ENCODE assay signal across 8 cellular contexts in the genomic region with DNA sequence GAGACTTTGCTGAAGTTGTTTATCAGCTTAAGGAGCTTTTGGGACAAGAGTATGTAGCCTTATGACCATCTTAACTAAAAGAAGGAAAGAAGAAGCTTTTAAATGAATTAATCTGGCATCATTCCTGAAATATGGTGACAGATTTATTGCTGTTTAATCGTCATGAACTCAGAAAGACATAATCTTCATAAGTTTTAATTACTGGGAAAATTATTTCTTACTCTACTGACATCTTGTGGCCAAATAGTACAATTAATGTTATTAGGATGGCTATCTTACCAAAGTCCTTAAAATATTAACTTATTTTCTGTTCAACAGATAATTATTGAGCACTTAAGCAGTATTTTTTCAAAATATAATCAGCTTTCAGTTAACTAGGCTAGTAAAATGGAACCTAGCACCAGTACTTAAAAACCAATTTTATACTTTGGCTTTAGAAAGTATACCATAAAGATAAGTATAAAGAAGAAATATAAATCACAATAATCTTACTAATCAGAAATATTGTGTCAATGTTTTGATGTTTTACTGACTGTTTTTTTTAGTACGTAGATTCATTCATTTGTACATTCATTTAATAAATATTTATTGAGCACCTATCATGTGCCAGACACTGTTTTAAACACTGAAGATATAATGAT. TPM values are rescaled to one million over a fixed set of nuclear protein-coding genes. Genes with fewer than 3 reads are reported as not detected.
A peak's percentile ranks its signal among the peaks of the same experiment; 100 is the strongest.
DNase-seq lines count a peak whose midpoint lies in the region; ATAC-seq and TF ChIP-seq lines count a peak whose summit lies in the region.

No MANE protein-coding gene starts in this region.

- no peaks in the 10 kb centered on the region for H3K36me3 Mint-ChIP-seq in activated CD4-positive, alpha-beta memory T cell treated with anti-CD3 and anti-CD28 coated beads, Interleukin-2, amount 10 ng/mL, durations not matched to agents 7 days and 5 days (ENCODE audit: low read depth)

- CTCF ChIA-PET in activated CD4-positive, alpha-beta memory T cell treated with anti-CD3 and anti-CD28 coated beads, Interleukin-2, amount 10 ng/mL, durations not matched to agents 7 days and 5 days (lab: Charles Lee) = interaction anchor here (0.9 to 1.3 kb wide), 2 partner anchors 14 to 217 kb away, joined by 4 read pairs; no protein-coding TSS in a partner anchor

- H3K79me2 ChIP-seq in hepatocyte = peaks cover 10% of the 10 kb centered on the region

- TF ChIP-seq CTCF in GM13976 (IDR thresholded peaks at IDR 0.05; ENCODE audit: borderline replicate concordance, control extremely low read depth, extremely low read depth, insufficient read depth, missing control alignments) (peak; percentile 5), hepatocyte (IDR thresholded peaks at IDR 0.05; ENCODE audit: poor library complexity) (peak; percentile 50)

- H3K9me3 Mint-ChIP-seq in activated CD4-positive, alpha-beta memory T cell treated with anti-CD3 and anti-CD28 coated beads, Interleukin-2, amount 10 ng/mL, durations not matched to agents 7 days and 5 days = no peaks in the 10 kb centered on the region

- no peaks in the 10 kb centered on the region for H3K4me1 Mint-ChIP-seq in activated CD4-positive, alpha-beta memory T cell treated with anti-CD3 and anti-CD28 coated beads, Interleukin-2, amount 10 ng/mL, durations not matched to agents 7 days and 5 days

- H3K4me3 ChIP-seq in hepatocyte = no peak overlapping the region
- no peak overlapping the region for H3K4me3 ChIP-seq in MG63

- H3K4me2 ChIP-seq in hepatocyte = no peak overlapping the region

- H3K27ac ChIP-seq in hepatocyte = no peak overlapping the region

- no peaks in the 10 kb centered on the region for H3K4me1 ChIP-seq in hepatocyte (ENCODE audit: insufficient read depth)

- no peak for ATAC-seq in GM21717 (IDR thresholded peaks at IDR 0.05; ENCODE audit: unreplicated experiment)
- no peak for ATAC-seq in GM18520 (IDR thresholded peaks at IDR 0.05; ENCODE audit: unreplicated experiment)

- H3K27me3 ChIP-seq in hepatocyte (no peaks in the 10 kb centered on the region), MG63 (no peaks in the 10 kb centered on the region)

- no peak overlapping the region for H2AFZ ChIP-seq in hepatocyte

- POLR2A ChIA-PET in activated CD4-positive, alpha-beta memory T cell treated with anti-CD3 and anti-CD28 coated beads, Interleukin-2, amount 10 ng/mL, durations not matched to agents 7 days and 5 days (lab: Charles Lee) = no interaction called here

- H3K27ac Mint-ChIP-seq in activated CD4-positive, alpha-beta memory T cell treated with anti-CD3 and anti-CD28 coated beads, Interleukin-2, amount 10 ng/mL, durations not matched to agents 7 days and 5 days = no peak overlapping the region

- peaks cover 7% of the 10 kb centered on the region for H3K27me3 Mint-ChIP-seq in activated CD4-positive, alpha-beta memory T cell treated with anti-CD3 and anti-CD28 coated beads, Interleukin-2, amount 10 ng/mL, durations not matched to agents 7 days and 5 days

- in situ Hi-C loops in ACHN (cut with HindIII; ENCODE audit: low pct_ligation_motif_present, low pct_unique_long_range_greater_than_20kb, low sequenced_read_pairs) (no loop called here), GM13976 (cut with MboI; ENCODE audit: low sequenced_read_pairs, unreplicated experiment) (no loop called here)

- H3K9me2 ChIP-seq in hepatocyte (replicated peaks; ENCODE audit: insufficient read depth) = no peaks in the 10 kb centered on the region

- H3K9me3 ChIP-seq in hepatocyte (ENCODE audit: low read depth) (no peaks in the 10 kb centered on the region), MG63 (peaks cover 7% of the 10 kb centered on the region; the same call in 1 of the 2 replicates)

- H4K20me1 ChIP-seq in hepatocyte (ENCODE audit: insufficient read depth, poor library complexity, severe bottlenecking) = no peaks in the 10 kb centered on the region

- WGBS in hepatocyte (ENCODE audit: low lambda C conversion rate, missing lambda C conversion rate) = 72% methylated on average over 2 of the region's 2 CpGs

- no peak overlapping the region for H3K4me3 Mint-ChIP-seq in activated CD4-positive, alpha-beta memory T cell treated with anti-CD3 and anti-CD28 coated beads, Interleukin-2, amount 10 ng/mL, durations not matched to agents 7 days and 5 days

- H3K36me3 ChIP-seq in hepatocyte (replicated peaks; ENCODE audit: insufficient read depth, low read depth) = no peaks in the 10 kb centered on the region
- peaks cover 31% of the 10 kb centered on the region for H3K36me3 ChIP-seq in MG63

- DNase-seq in ACHN (peak; percentile 34), GM13976 (ENCODE audit: low spot score) (peak; percentile 15), SKM-1 (lab: John Stamatoyannopoulos, UW; ENCODE audit: unreplicated experiment) (peak; percentile 29), hepatocyte (ENCODE audit: low spot score) (no peak), MG63 (no peak)
- no peak for DNase-seq in activated CD4-positive, alpha-beta memory T cell treated with anti-CD3 and anti-CD28 coated beads, Interleukin-2, amount 10 ng/mL, durations not matched to agents 7 days and 5 days

RNA-seq across cellular contexts. Expression of a gene that starts 34.7 kb away (rescaled TPM):
- total RNA-seq in hepatocyte = not detected in 2 replicates
- not detected in 2 replicates for polyA plus RNA-seq in hepatocyte
- total RNA-seq in activated CD4-positive, alpha-beta memory T cell treated with anti-CD3 and anti-CD28 coated beads, Interleukin-2, amount 10 ng/mL, durations not matched to agents 7 days and 5 days = under 1 TPM in 1 of 2 experiments, not detected in 1; 0.25 TPM
- total RNA-seq in MG63 (2014; rRNA removed; shearing (Covaris generic); ENCODE audit: low replicate concordance) = not detected in 2 replicates

RNA-seq across cellular contexts. Expression of a gene that starts 56.6 kb away (rescaled TPM):
- 40.5 and 51.0 TPM in 2 replicates for total RNA-seq in hepatocyte
- 60.8 and 79.7 TPM in 2 replicates for polyA plus RNA-seq in hepatocyte
- total RNA-seq in activated CD4-positive, alpha-beta memory T cell treated with anti-CD3 and anti-CD28 coated beads, Interleukin-2, amount 10 ng/mL, durations not matched to agents 7 days and 5 days = under 1 TPM in 1 of 2 experiments, not detected in 1; 0.45 TPM
- not detected in 2 replicates for total RNA-seq in MG63 (2014; rRNA removed; shearing (Covaris generic); ENCODE audit: low replicate concordance)

Comparison
In these comparisons a context has a peak if more than half of its experiments do, and no peak if none do; other contexts are left out.
1. DNase-seq: peak in ACHN (single experiment), GM13976 (single experiment) and SKM-1 (single experiment); none in hepatocyte (single experiment), activated CD4-positive, alpha-beta memory T cell treated with anti-CD3 and anti-CD28 coated beads, Interleukin-2, amount 10 ng/mL, durations not matched to agents 7 days and 5 days (single experiment) and MG63 (single experiment).
2. RNA of a gene that starts 56.6 kb away (total RNA-seq): 40.5 to 51.0 TPM in hepatocyte; 0.45 TPM in activated CD4-positive, alpha-beta memory T cell treated with anti-CD3 and anti-CD28 coated beads, Interleukin-2, amount 10 ng/mL, durations not matched to agents 7 days and 5 days and not detected in MG63; every median in the first group is over 10 times any median in the second.